In the genomic region with DNA sequence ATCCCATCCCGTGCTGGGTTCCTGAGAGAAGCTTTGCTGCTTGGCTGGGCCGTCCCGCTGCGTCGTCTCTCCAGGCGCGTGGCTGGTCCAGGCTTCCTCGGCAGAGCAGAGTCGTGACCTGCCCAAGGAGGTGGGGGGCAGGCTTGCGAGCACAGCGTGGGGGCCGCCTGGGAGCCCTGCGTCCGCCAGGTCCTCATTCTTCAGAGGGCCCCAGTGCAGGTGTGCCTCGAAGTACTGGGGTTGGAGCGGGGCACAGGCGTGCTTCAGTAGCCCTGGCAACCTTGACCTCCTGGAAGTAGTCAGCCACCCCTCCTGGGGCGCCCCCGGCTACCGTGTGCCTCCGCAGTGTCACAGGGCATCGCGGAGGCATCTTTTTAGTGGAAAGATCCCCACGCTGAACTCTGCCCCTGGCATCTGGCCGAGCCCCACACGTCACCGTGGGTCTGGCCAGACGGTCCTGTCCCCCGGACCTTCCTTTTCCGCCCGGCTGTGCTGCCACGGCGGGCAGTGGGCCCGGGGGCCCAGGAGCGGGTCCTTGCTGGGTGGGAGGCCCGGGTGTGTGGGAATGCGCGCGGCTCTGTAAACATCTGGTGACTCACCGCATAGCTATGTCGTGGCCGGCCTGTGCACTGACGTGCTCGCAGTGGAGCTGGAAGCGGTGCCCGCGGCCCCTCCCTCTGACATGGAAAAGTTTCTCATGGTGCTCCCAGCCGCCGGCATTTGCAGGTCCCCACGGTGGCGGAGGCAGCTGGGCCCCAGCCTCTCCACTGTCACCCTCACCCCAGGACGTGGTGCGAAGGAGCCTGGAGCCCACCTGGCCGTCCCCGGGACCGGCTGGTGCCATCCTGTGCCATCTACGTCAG, we compare ENCODE assay signal across 8 cellular contexts. TPM values are rescaled to one million over a fixed set of nuclear protein-coding genes. Genes with fewer than 3 reads are reported as not detected.
A peak's percentile ranks its signal among the peaks of the same experiment; 100 is the strongest.
DNase-seq lines count a peak whose midpoint lies in the region; ATAC-seq, FAIRE-seq and TF ChIP-seq lines count a peak whose summit lies in the region.

No MANE protein-coding gene starts in this region.

- H4K8ac ChIP-seq in mesendoderm (ENCODE audit: low read depth, low read length), result no peak overlapping the region

- POLR2A ChIA-PET in BJ (lab: Charles Lee) (no interaction called here), endothelial cell of umbilical vein (lab: Charles Lee) (no interaction called here)

- peak overlapping the region; percentile 89 for H3K23ac ChIP-seq in mesendoderm (ENCODE audit: low read length)

- H4K20me1 ChIP-seq in endothelial cell of umbilical vein (replicated peaks; ENCODE audit: control insufficient read depth, extremely low read depth, insufficient read depth, low read length), result no peaks in the 10 kb centered on the region

- intact Hi-C loops in endothelial cell of umbilical vein (cut with micrococcal nuclease), result loop anchor here (1.0 kb wide), 1 partner anchor 17 kb away; no protein-coding TSS in a partner anchor

- no TSS peak for BruUV-seq in endothelial cell of umbilical vein (replicated peaks; lab: Mats Ljungman, UMichigan)

- peak overlapping the region; percentile 28 for H3K4ac ChIP-seq in mesendoderm (ENCODE audit: low read depth, low read length)

- ATAC-seq in upper lobe of left lung (ENCODE audit: low FRiP score in 2 of 2) (peak; percentile 81 to 91), GM21529 (IDR thresholded peaks at IDR 0.05; ENCODE audit: unreplicated experiment) (no peak)

- CTCF ChIA-PET in BJ (lab: Yijun Ruan, JAX) (interaction anchor here (0.6 to 1.5 kb wide), 3 partner anchors 15 to 126 kb away, joined by 3 read pairs; no protein-coding TSS in a partner anchor), endothelial cell of umbilical vein (lab: Charles Lee) (interaction anchor here (0.6 to 1.2 kb wide), 5 partner anchors 11 to 26 kb away, joined by 3 to 6 read pairs (median 3); a partner anchor contains a TSS)

- H3K79me2 ChIP-seq in endothelial cell of umbilical vein (ENCODE audit: control insufficient read depth, insufficient read depth, low read length), result peaks cover 47% of the 10 kb centered on the region
- peaks cover 7% of the 10 kb centered on the region for H3K79me2 ChIP-seq in mesendoderm (ENCODE audit: control insufficient read depth, insufficient read depth, low read length)

- H2BK15ac ChIP-seq in mesendoderm (replicated peaks; ENCODE audit: low read depth), result no peak overlapping the region

- peak; percentile 99 for FAIRE-seq in endothelial cell of umbilical vein (lab: Jason Lieb, UNC)

- H3K56ac ChIP-seq in mesendoderm (ENCODE audit: low read length), result peak overlapping the region; percentile 73

- H3K18ac ChIP-seq in mesendoderm (ENCODE audit: low read length), result peak overlapping the region; percentile 22

- H3K27ac ChIP-seq in endothelial cell of umbilical vein (ENCODE audit: insufficient read depth, low read depth, low read length) (peak overlapping the region; percentile 97), mesendoderm (ENCODE audit: low read depth, low read length) (peak overlapping the region; percentile 56), upper lobe of left lung (peak overlapping the region; percentile 95 to 98 (median 96))

- peak overlapping the region; percentile 45 for H3K4me3 ChIP-seq in BJ (ENCODE audit: low read depth, low read length)
- peak overlapping the region in 2 of 3 experiments; percentile 25 to 45 for H3K4me3 ChIP-seq in endothelial cell of umbilical vein (replicated peaks in 1 of 3; ENCODE audit: insufficient read depth in 1 of 3, low read depth in 1 of 3, low read length in 3 of 3)
- H3K4me3 ChIP-seq in mesendoderm (ENCODE audit: low read length), result no peak overlapping the region
- peak overlapping the region; percentile 18 to 57 (median 42) for H3K4me3 ChIP-seq in upper lobe of left lung

- H3K4me1 ChIP-seq in endothelial cell of umbilical vein (ENCODE audit: control insufficient read depth, extremely low read depth, insufficient read depth, low read length) (peaks cover 56% of the 10 kb centered on the region), mesendoderm (ENCODE audit: control insufficient read depth, low read depth, low read length) (peaks cover 5% of the 10 kb centered on the region), upper lobe of left lung (peaks cover 50 to 67% (median 55%) of the 10 kb centered on the region in 4 donors)

- no peak overlapping the region for H2BK5ac ChIP-seq in mesendoderm (ENCODE audit: low read length)

- H2AK5ac ChIP-seq in mesendoderm (ENCODE audit: low read length), result no peak overlapping the region

- no peaks in the 10 kb centered on the region for H3K9me1 ChIP-seq in endothelial cell of umbilical vein (replicated peaks; ENCODE audit: control insufficient read depth, extremely low read depth, insufficient read depth, low read length)

- H3K4me2 ChIP-seq in endothelial cell of umbilical vein (ENCODE audit: insufficient read depth, low read length) (peak overlapping the region; percentile 41), mesendoderm (ENCODE audit: low read length) (no peak overlapping the region)

- H2AFZ ChIP-seq in endothelial cell of umbilical vein (ENCODE audit: low read depth, low read length), result no peak overlapping the region

- H3K36me3 ChIP-seq in BJ (ENCODE audit: control insufficient read depth, insufficient read depth, low read length) (peaks cover 26% of the 10 kb centered on the region), endothelial cell of umbilical vein (ENCODE audit: control insufficient read depth in 2 of 2, extremely low read depth in 1 of 2, insufficient read depth in 2 of 2, low read length in 2 of 2) (peaks cover 6 to 19% of the 10 kb centered on the region in 2 experiments), mesendoderm (ENCODE audit: control insufficient read depth, insufficient read depth, low read length) (no peaks in the 10 kb centered on the region), upper lobe of left lung (peaks cover 21 to 51% (median 41%) of the 10 kb centered on the region in 4 donors)

- no peaks in the 10 kb centered on the region for H3K27me3 ChIP-seq in BJ (ENCODE audit: control insufficient read depth, insufficient read depth, low read length)
- no peaks in the 10 kb centered on the region for H3K27me3 ChIP-seq in endothelial cell of umbilical vein (ENCODE audit: control insufficient read depth in 2 of 2, insufficient read depth in 2 of 2, low read length in 2 of 2)
- H3K27me3 ChIP-seq in mesendoderm (ENCODE audit: insufficient read depth, low read length, poor library complexity), result no peaks in the 10 kb centered on the region
- no peaks in the 10 kb centered on the region for H3K27me3 ChIP-seq in upper lobe of left lung

- H3K9me3 ChIP-seq in endothelial cell of umbilical vein (replicated peaks; ENCODE audit: control insufficient read depth, insufficient read depth, low read length), result no peaks in the 10 kb centered on the region
- H3K9me3 ChIP-seq in upper lobe of left lung, result no peaks in the 10 kb centered on the region

- DNase-seq in BJ (ENCODE audit: low read depth), result peak; percentile 96
- peak; percentile 100 for DNase-seq in NCI-H226
- DNase-seq in endothelial cell of umbilical vein (ENCODE audit: low read depth, low spot score), result peak; percentile 99
- DNase-seq in mesendoderm, result peak; percentile 95
- peak; percentile 93 to 96 for DNase-seq in upper lobe of left lung
- DNase-seq in GM19240 (ENCODE audit: insufficient read length, low spot score), result no peak
- DNase-seq in SKM-1 treated with dmso at 0.1 percent for 144 hours (lab: John Stamatoyannopoulos, UW; ENCODE audit: unreplicated experiment), result no peak

- H2BK120ac ChIP-seq in mesendoderm (ENCODE audit: low read depth, low read length), result no peak overlapping the region

- dilution Hi-C loops in endothelial cell of umbilical vein (cut with MboI; ENCODE audit: extremely low pct_ligation_motif_present, low sequenced_read_pairs), result no loop called here

- H3K79me1 ChIP-seq in mesendoderm (ENCODE audit: low read length), result no peaks in the 10 kb centered on the region

- WGBS in mesendoderm (ENCODE audit: extremely low coverage, insufficient coverage, low lambda C conversion rate), result no CpG with 5 or more reads among the region's 57 CpGs
- 42 to 49% methylated on average over 19 to 52 of the region's 57 CpGs for WGBS in upper lobe of left lung, 2 donors

- H4K5ac ChIP-seq in mesendoderm (ENCODE audit: low read length), result no peak overlapping the region

- peak in 3 of 4 donors; percentile 44 to 96 (median 84) for TF ChIP-seq EP300 in upper lobe of left lung (IDR thresholded peaks at IDR 0.05)

- peak; percentile 9 for TF ChIP-seq POLR2A in endothelial cell of umbilical vein (IDR thresholded peaks at IDR 0.05; ENCODE audit: low read depth, low read length)
- peak in 3 of 4 donors; percentile 13 to 68 (median 56) for TF ChIP-seq POLR2A in upper lobe of left lung (IDR thresholded peaks at IDR 0.05)

- H3K9ac ChIP-seq in endothelial cell of umbilical vein (replicated peaks; ENCODE audit: extremely low read depth, insufficient read depth, low read length) (peak overlapping the region; percentile 98), mesendoderm (ENCODE audit: low read length) (peak overlapping the region; percentile 47)

- TF ChIP-seq CTCF in BJ (IDR thresholded peaks at IDR 0.05; ENCODE audit: insufficient read depth, low read depth, low read length), result no peak
- no peak for TF ChIP-seq CTCF in endothelial cell of umbilical vein (IDR thresholded peaks at IDR 0.05; ENCODE audit: extremely low read depth in 1 of 2, insufficient read depth in 1 of 2, low read depth in 1 of 2, low read length in 2 of 2)
- TF ChIP-seq CTCF in upper lobe of left lung (IDR thresholded peaks at IDR 0.05), result no peak

RNA-seq across cellular contexts. Expression of a gene that starts 6.5 kb away (rescaled TPM):
- 9.6 and 17.1 TPM in 2 replicates for polyA plus RNA-seq in BJ (2011; rRNA removed)
- 6.2 and 7.0 TPM in 2 replicates for polyA minus RNA-seq in BJ (2011; rRNA and poly(A)+ RNA removed)
- 39.4 and 66.9 TPM in 2 replicates for total RNA-seq in endothelial cell of umbilical vein
- 22.2 and 23.3 TPM in 2 replicates for polyA plus RNA-seq in endothelial cell of umbilical vein
- polyA plus RNA-seq in endothelial cell of umbilical vein (2011; cell fraction: cytosol; rRNA removed), result 10.8 and 13.7 TPM in 2 replicates
- 167 and 174 TPM in 2 replicates for polyA plus RNA-seq in endothelial cell of umbilical vein (2011; cell fraction: nucleus; rRNA removed)
- 16.7 and 23.2 TPM in 2 replicates for polyA plus RNA-seq in endothelial cell of umbilical vein (2012)
- polyA minus RNA-seq in endothelial cell of umbilical vein, result 13.0 and 16.2 TPM in 2 replicates
- polyA minus RNA-seq in endothelial cell of umbilical vein (2011; cell fraction: cytosol; rRNA and poly(A)+ RNA removed), result 27.5 TPM
- 25.4 and 68.6 TPM in 2 replicates for polyA minus RNA-seq in endothelial cell of umbilical vein (2011; cell fraction: nucleus; rRNA and poly(A)+ RNA removed)
- polyA plus RNA-seq in mesendoderm (2013, experiment 1 of 2), result 5.8 TPM
- polyA plus RNA-seq in mesendoderm (2013, experiment 2 of 2), result 5.8 TPM
- 100 to 1,000 TPM in 1 of 6 donors, 10 to 100 TPM in 5; 48.0 to 117 (median 77.9) TPM for total RNA-seq in upper lobe of left lung

RNA-seq across cellular contexts. Expression of a gene that starts 19.0 kb away (rescaled TPM):
- polyA plus RNA-seq in BJ (2011; rRNA removed) (0.38 and 1.3 TPM in 2 replicates), endothelial cell of umbilical vein (0.41 and 0.48 TPM in 2 replicates)
- 0.31 and 0.71 TPM in 2 replicates for polyA minus RNA-seq in BJ (2011; rRNA and poly(A)+ RNA removed)
- total RNA-seq in endothelial cell of umbilical vein (not detected in 2 replicates), upper lobe of left lung (10 to 100 TPM in 3 of 6 donors, 1 to 10 TPM in 3; 5.0 to 11.7 (median 10.4) TPM)
- 0.07 and 0.22 TPM in 2 replicates for polyA plus RNA-seq in endothelial cell of umbilical vein (2011; cell fraction: cytosol; rRNA removed)
- polyA plus RNA-seq in endothelial cell of umbilical vein (2011; cell fraction: nucleus; rRNA removed), result 0.25 and 0.66 TPM in 2 replicates
- polyA plus RNA-seq in endothelial cell of umbilical vein (2012), result 0.07 TPM in 2 replicates
- polyA minus RNA-seq in endothelial cell of umbilical vein, result 0.15 TPM in 1 of 2 replicates, not detected in the other
- polyA minus RNA-seq in endothelial cell of umbilical vein (2011; cell fraction: cytosol; rRNA and poly(A)+ RNA removed), result 21.1 TPM
- 0.48 and 0.91 TPM in 2 replicates for polyA minus RNA-seq in endothelial cell of umbilical vein (2011; cell fraction: nucleus; rRNA and poly(A)+ RNA removed)
- polyA plus RNA-seq in mesendoderm (2013, experiment 1 of 2), result 0.72 TPM
- polyA plus RNA-seq in mesendoderm (2013, experiment 2 of 2), result 0.78 TPM

RNA-seq across cellular contexts. Expression of a gene that starts 32.8 kb away (rescaled TPM):
- polyA plus RNA-seq in BJ (2011; rRNA removed) (7.6 and 21.8 TPM in 2 replicates), endothelial cell of umbilical vein (57.8 and 86.5 TPM in 2 replicates)
- 19.7 and 26.6 TPM in 2 replicates for polyA minus RNA-seq in BJ (2011; rRNA and poly(A)+ RNA removed)
- total RNA-seq in endothelial cell of umbilical vein (114 and 116 TPM in 2 replicates), upper lobe of left lung (100 to 1,000 TPM in 2 of 6 donors, 10 to 100 TPM in 4; 38.6 to 215 (median 72.3) TPM)
- 25.1 and 38.8 TPM in 2 replicates for polyA plus RNA-seq in endothelial cell of umbilical vein (2011; cell fraction: cytosol; rRNA removed)
- polyA plus RNA-seq in endothelial cell of umbilical vein (2011; cell fraction: nucleus; rRNA removed), result 99.5 and 107 TPM in 2 replicates
- polyA plus RNA-seq in endothelial cell of umbilical vein (2012), result 48.4 and 56.9 TPM in 2 replicates
- polyA minus RNA-seq in endothelial cell of umbilical vein, result 39.2 and 47.6 TPM in 2 replicates
- 50.1 TPM for polyA minus RNA-seq in endothelial cell of umbilical vein (2011; cell fraction: cytosol; rRNA and poly(A)+ RNA removed)
- 38.4 and 74.9 TPM in 2 replicates for polyA minus RNA-seq in endothelial cell of umbilical vein (2011; cell fraction: nucleus; rRNA and poly(A)+ RNA removed)
- polyA plus RNA-seq in mesendoderm (2013, experiment 1 of 2), result 31.6 TPM
- polyA plus RNA-seq in mesendoderm (2013, experiment 2 of 2), result 33.7 TPM

RNA-seq across cellular contexts. Expression of a gene that starts 32.8 kb away (rescaled TPM):
- polyA plus RNA-seq in BJ (2011; rRNA removed), result 32.1 and 40.9 TPM in 2 replicates
- polyA minus RNA-seq in BJ (2011; rRNA and poly(A)+ RNA removed), result 10.2 and 11.6 TPM in 2 replicates
- 25.5 and 28.4 TPM in 2 replicates for total RNA-seq in endothelial cell of umbilical vein
- 40.4 and 49.7 TPM in 2 replicates for polyA plus RNA-seq in endothelial cell of umbilical vein
- polyA plus RNA-seq in endothelial cell of umbilical vein (2011; cell fraction: cytosol; rRNA removed), result 48.3 and 57.1 TPM in 2 replicates
- 29.1 and 31.2 TPM in 2 replicates for polyA plus RNA-seq in endothelial cell of umbilical vein (2011; cell fraction: nucleus; rRNA removed)
- polyA plus RNA-seq in endothelial cell of umbilical vein (2012), result 18.9 and 27.6 TPM in 2 replicates
- polyA minus RNA-seq in endothelial cell of umbilical vein, result 11.4 and 14.3 TPM in 2 replicates
- polyA minus RNA-seq in endothelial cell of umbilical vein (2011; cell fraction: cytosol; rRNA and poly(A)+ RNA removed), result 39.1 TPM
- polyA minus RNA-seq in endothelial cell of umbilical vein (2011; cell fraction: nucleus; rRNA and poly(A)+ RNA removed), result 4.4 and 6.7 TPM in 2 replicates
- 13.5 TPM for polyA plus RNA-seq in mesendoderm (2013, experiment 1 of 2)
- polyA plus RNA-seq in mesendoderm (2013, experiment 2 of 2), result 12.9 TPM
- total RNA-seq in upper lobe of left lung, result 10 to 100 TPM; 19.0 to 53.1 (median 21.6) TPM

Comparison
In these comparisons a context has a peak if more than half of its experiments do, and no peak if none do; other contexts are left out.
1. DNase-seq: peak in BJ (single experiment), NCI-H226 (single experiment), endothelial cell of umbilical vein (single experiment), mesendoderm (single experiment) and upper lobe of left lung (2 of 2); none in GM19240 (single experiment) and SKM-1 treated with dmso at 0.1 percent for 144 hours (single experiment).
2. Peak in every context shown above with its lines, with median percentiles within 50 percentile points of each other: H3K27ac ChIP-seq.